20 cellular contexts compared by ENCODE assay signal in the genomic region with DNA sequence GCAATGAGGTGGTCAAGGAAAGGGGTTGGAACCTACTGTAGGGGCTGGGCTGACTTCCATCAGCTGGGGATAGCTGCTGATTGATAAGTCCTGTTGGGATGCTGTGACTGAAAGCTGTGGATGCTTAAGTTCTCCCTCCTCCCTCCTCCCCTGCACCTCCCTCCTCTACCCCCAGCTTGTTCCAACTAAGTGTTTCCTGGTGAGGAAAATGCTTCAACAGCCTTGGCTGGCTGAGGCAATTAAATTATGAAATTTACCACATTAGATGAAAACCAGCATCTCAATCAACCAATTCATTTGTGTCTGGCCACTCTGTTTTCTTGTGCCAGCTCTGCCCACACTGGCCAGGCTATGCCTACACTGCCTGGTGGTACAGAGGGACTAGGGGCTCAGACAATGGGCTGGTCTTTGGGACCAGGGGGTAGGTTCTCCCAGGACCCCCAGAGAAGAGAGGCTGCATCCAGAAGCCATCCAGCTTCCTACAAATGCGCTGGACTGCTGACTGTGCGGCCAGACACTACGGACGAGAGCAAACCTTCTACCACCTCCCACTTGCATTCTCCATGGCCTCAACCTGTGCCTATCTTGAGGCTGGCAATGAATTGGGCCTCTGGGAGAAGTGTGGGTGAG. TPM values are rescaled to one million over a fixed set of nuclear protein-coding genes. Genes with fewer than 3 reads are reported as not detected.
DNase-seq lines count a peak whose midpoint lies in the region; ATAC-seq and TF ChIP-seq lines count a peak whose summit lies in the region.
"Had no signal": no experiment of that assay in that cellular context is flagged by ENCODE, and none has a peak within 500 bp of the region (broad histone marks: within the 10 kb centered on the region; RNA-seq: fewer than 3 reads in every experiment).

No MANE protein-coding gene starts in this region.

- peak overlapping the region; percentile 9 for H3K27ac Mint-ChIP-seq in activated naive CD4-positive, alpha-beta T cell treated with anti-CD3 and anti-CD28 coated beads, Interleukin-2, amount 10 ng/mL, durations not matched to agents 7 days and 5 days
- no peak overlapping the region for H3K27ac Mint-ChIP-seq in activated naive CD4-positive, alpha-beta T cell treated with anti-CD3 and anti-CD28 coated beads for 36 hours
- H3K27ac Mint-ChIP-seq in brain: peak overlapping the region; percentile 18 to 98 (median 85)
- peak overlapping the region in 1 of 2 donors; percentile 85 for H3K27ac Mint-ChIP-seq in effector memory CD8-positive, alpha-beta T cell
- H3K27ac Mint-ChIP-seq in activated CD8-positive, alpha-beta memory T cell treated with anti-CD3 and anti-CD28 coated beads, Interleukin-2, amount 10 ng/mL, durations not matched to agents 7 days and 5 days: no peak overlapping the region

- peaks cover 1% of the 10 kb centered on the region for H3K9me3 Mint-ChIP-seq in activated naive CD4-positive, alpha-beta T cell treated with anti-CD3 and anti-CD28 coated beads, Interleukin-2, amount 10 ng/mL, durations not matched to agents 7 days and 5 days
- H3K9me3 Mint-ChIP-seq in activated naive CD4-positive, alpha-beta T cell treated with anti-CD3 and anti-CD28 coated beads for 36 hours: no peaks in the 10 kb centered on the region
- no peaks in the 10 kb centered on the region for H3K9me3 Mint-ChIP-seq in brain
- no peaks in the 10 kb centered on the region for H3K9me3 Mint-ChIP-seq in effector memory CD8-positive, alpha-beta T cell
- H3K9me3 Mint-ChIP-seq in activated CD8-positive, alpha-beta memory T cell treated with anti-CD3 and anti-CD28 coated beads, Interleukin-2, amount 10 ng/mL, durations not matched to agents 7 days and 5 days (ENCODE audit: low read depth): no peaks in the 10 kb centered on the region

- peaks cover 11% of the 10 kb centered on the region for H3K27me3 Mint-ChIP-seq in activated naive CD4-positive, alpha-beta T cell treated with anti-CD3 and anti-CD28 coated beads, Interleukin-2, amount 10 ng/mL, durations not matched to agents 7 days and 5 days
- H3K27me3 Mint-ChIP-seq in activated naive CD4-positive, alpha-beta T cell treated with anti-CD3 and anti-CD28 coated beads for 36 hours (ENCODE audit: low read depth): no peaks in the 10 kb centered on the region
- H3K27me3 Mint-ChIP-seq in brain: peaks cover 12% of the 10 kb centered on the region
- no peaks in the 10 kb centered on the region for H3K27me3 Mint-ChIP-seq in effector memory CD8-positive, alpha-beta T cell
- H3K27me3 Mint-ChIP-seq in activated CD8-positive, alpha-beta memory T cell treated with anti-CD3 and anti-CD28 coated beads, Interleukin-2, amount 10 ng/mL, durations not matched to agents 7 days and 5 days: no peaks in the 10 kb centered on the region

- no peak overlapping the region for H3K4me3 Mint-ChIP-seq in activated naive CD4-positive, alpha-beta T cell treated with anti-CD3 and anti-CD28 coated beads, Interleukin-2, amount 10 ng/mL, durations not matched to agents 7 days and 5 days
- H3K4me3 Mint-ChIP-seq in activated naive CD4-positive, alpha-beta T cell treated with anti-CD3 and anti-CD28 coated beads for 36 hours: no peak overlapping the region
- H3K4me3 Mint-ChIP-seq in brain: peak overlapping the region; percentile 89 to 97 (median 94)
- no peak overlapping the region for H3K4me3 Mint-ChIP-seq in effector memory CD8-positive, alpha-beta T cell
- H3K4me3 Mint-ChIP-seq in activated CD8-positive, alpha-beta memory T cell treated with anti-CD3 and anti-CD28 coated beads, Interleukin-2, amount 10 ng/mL, durations not matched to agents 7 days and 5 days: no peak overlapping the region

- no peak for DNase-seq in activated naive CD4-positive, alpha-beta T cell treated with anti-CD3 and anti-CD28 coated beads, Interleukin-2, amount 10 ng/mL, durations not matched to agents 7 days and 5 days
- DNase-seq in activated naive CD4-positive, alpha-beta T cell treated with anti-CD3 and anti-CD28 coated beads for 36 hours: no peak
- DNase-seq in NCI-H1105 (lab: John Stamatoyannopoulos, UW) (no peak), left ventricle myocardium superior (no peak)
- DNase-seq in effector memory CD8-positive, alpha-beta T cell: no peak
- no peak for DNase-seq in activated CD8-positive, alpha-beta memory T cell treated with anti-CD3 and anti-CD28 coated beads, Interleukin-2, amount 10 ng/mL, durations not matched to agents 7 days and 5 days
- DNase-seq: activated CD8-positive, alpha-beta memory T cell treated with anti-CD3 and anti-CD28 coated beads, Interleukin-2, amount 50 U/mL, for 4 hours; amygdala; DMS53; islet precursor cell; naive B cell; NCI-H1930; NK-92 treated with Interleukin-12 subunit alpha and Interleukin-12 subunit beta, amount 100 ng/mL, for 24 hours; psoas muscle; RPMI8226 had no signal

- H3K4me3 ChIP-seq in mucosa of stomach (ENCODE audit: low read length): no peak overlapping the region
- H3K4me3 ChIP-seq: A549 had no signal

- TF ChIP-seq CTCF in brain (conservative IDR thresholded peaks at IDR 0.05): no peak

- H3K4me1 ChIP-seq in mucosa of stomach (ENCODE audit: control insufficient read depth, insufficient read depth, low read length): peaks cover 39% of the 10 kb centered on the region

- H3K9ac ChIP-seq in mucosa of stomach (ENCODE audit: low read length): peak overlapping the region; percentile 71
- H3K9ac ChIP-seq: KMS-11 had no signal

- no peaks in the 10 kb centered on the region for H3K27me3 ChIP-seq in mucosa of stomach (ENCODE audit: control insufficient read depth, insufficient read depth, low read length)
- H3K27me3 ChIP-seq: upper lobe of right lung had no signal

- no peak for ATAC-seq in effector memory CD8-positive, alpha-beta T cell (replicated peaks)
- no peak for ATAC-seq in activated CD8-positive, alpha-beta memory T cell treated with anti-CD3 and anti-CD28 coated beads, Interleukin-2, amount 10 ng/mL, durations not matched to agents 7 days and 5 days
- no peak for ATAC-seq in left ventricle myocardium superior
- ATAC-seq: A549, psoas muscle, upper lobe of right lung had no signal

- CTCF ChIA-PET in activated naive CD4-positive, alpha-beta T cell treated with anti-CD3 and anti-CD28 coated beads, Interleukin-2, amount 10 ng/mL, durations not matched to agents 7 days and 5 days (lab: Charles Lee): no interaction called here
- CTCF ChIA-PET in activated naive CD4-positive, alpha-beta T cell treated with anti-CD3 and anti-CD28 coated beads for 36 hours (lab: Charles Lee): interaction anchor here (0.6 to 1.4 kb wide), 4 partner anchors 9 to 397 kb away, joined by 3 read pairs; no protein-coding TSS in a partner anchor
- CTCF ChIA-PET in activated CD8-positive, alpha-beta memory T cell treated with anti-CD3 and anti-CD28 coated beads, Interleukin-2, amount 10 ng/mL, durations not matched to agents 7 days and 5 days (lab: Charles Lee): interaction anchor here (0.8 to 1.5 kb wide), 3 partner anchors 13 to 53 kb away, joined by 3 to 5 read pairs (median 3); no protein-coding TSS in a partner anchor

- H3K36me3 Mint-ChIP-seq in activated naive CD4-positive, alpha-beta T cell treated with anti-CD3 and anti-CD28 coated beads, Interleukin-2, amount 10 ng/mL, durations not matched to agents 7 days and 5 days: peaks cover 6% of the 10 kb centered on the region
- peaks cover 3% of the 10 kb centered on the region for H3K36me3 Mint-ChIP-seq in activated naive CD4-positive, alpha-beta T cell treated with anti-CD3 and anti-CD28 coated beads for 36 hours (ENCODE audit: low read depth)
- peaks cover 29% of the 10 kb centered on the region for H3K36me3 Mint-ChIP-seq in brain
- H3K36me3 Mint-ChIP-seq in effector memory CD8-positive, alpha-beta T cell (ENCODE audit: insufficient read depth): peaks cover 10% of the 10 kb centered on the region
- H3K36me3 Mint-ChIP-seq in activated CD8-positive, alpha-beta memory T cell treated with anti-CD3 and anti-CD28 coated beads, Interleukin-2, amount 10 ng/mL, durations not matched to agents 7 days and 5 days: no peaks in the 10 kb centered on the region
- H3K36me3 Mint-ChIP-seq: naive B cell had no signal

- H3K4me1 Mint-ChIP-seq in activated naive CD4-positive, alpha-beta T cell treated with anti-CD3 and anti-CD28 coated beads, Interleukin-2, amount 10 ng/mL, durations not matched to agents 7 days and 5 days: peaks cover 52% of the 10 kb centered on the region
- H3K4me1 Mint-ChIP-seq in activated naive CD4-positive, alpha-beta T cell treated with anti-CD3 and anti-CD28 coated beads for 36 hours (ENCODE audit: low read depth): peaks cover 51% of the 10 kb centered on the region
- peaks cover 73% of the 10 kb centered on the region for H3K4me1 Mint-ChIP-seq in brain
- H3K4me1 Mint-ChIP-seq in effector memory CD8-positive, alpha-beta T cell (ENCODE audit: low read depth in 2 of 2): peaks cover 32 to 34% of the 10 kb centered on the region in 2 donors
- H3K4me1 Mint-ChIP-seq in activated CD8-positive, alpha-beta memory T cell treated with anti-CD3 and anti-CD28 coated beads, Interleukin-2, amount 10 ng/mL, durations not matched to agents 7 days and 5 days: peaks cover 25% of the 10 kb centered on the region

- intact Hi-C loops in activated naive CD4-positive, alpha-beta T cell treated with anti-CD3 and anti-CD28 coated beads for 36 hours (cut with micrococcal nuclease): loop anchor here (5.0 kb wide), 2 partner anchors 60 to 175 kb away; no protein-coding TSS in a partner anchor
- intact Hi-C loops in left ventricle myocardium superior (cut with micrococcal nuclease): no loop called here

- H3K36me3 ChIP-seq in mucosa of stomach (ENCODE audit: control insufficient read depth, insufficient read depth, low read length): no peaks in the 10 kb centered on the region
- H3K36me3 ChIP-seq: upper lobe of right lung had no signal

- no peaks in the 10 kb centered on the region for H3K9me3 ChIP-seq in mucosa of stomach (ENCODE audit: control insufficient read depth, low read length)
- H3K9me3 ChIP-seq: A549, psoas muscle, upper lobe of right lung had no signal

RNA-seq across cellular contexts. Expression of gene KLHL25, which starts 2.5 kb away (rescaled TPM):
- total RNA-seq in activated naive CD4-positive, alpha-beta T cell treated with anti-CD3 and anti-CD28 coated beads for 36 hours: 1 to 10 TPM; 5.3 to 5.4 TPM
- polyA plus RNA-seq in brain (ENCODE audit: insufficient read depth, low read depth, low replicate concordance): 14.7 TPM
- 1 to 10 TPM; 4.3 to 4.5 TPM for total RNA-seq in activated CD8-positive, alpha-beta memory T cell treated with anti-CD3 and anti-CD28 coated beads, Interleukin-2, amount 10 ng/mL, durations not matched to agents 7 days and 5 days
- total RNA-seq in left ventricle myocardium superior: 3.8 TPM

Comparison
In these comparisons a context has a peak if more than half of its experiments do, and no peak if none do; other contexts are left out.
1. H3K27ac Mint-ChIP-seq: peak in activated naive CD4-positive, alpha-beta T cell treated with anti-CD3 and anti-CD28 coated beads, Interleukin-2, amount 10 ng/mL, durations not matched to agents 7 days and 5 days (single experiment) and brain (5 of 5); none in activated naive CD4-positive, alpha-beta T cell treated with anti-CD3 and anti-CD28 coated beads for 36 hours (single experiment) and activated CD8-positive, alpha-beta memory T cell treated with anti-CD3 and anti-CD28 coated beads, Interleukin-2, amount 10 ng/mL, durations not matched to agents 7 days and 5 days (single experiment).
2. H3K4me3 Mint-ChIP-seq: peak in brain (5 of 5); none in activated naive CD4-positive, alpha-beta T cell treated with anti-CD3 and anti-CD28 coated beads, Interleukin-2, amount 10 ng/mL, durations not matched to agents 7 days and 5 days (single experiment), activated naive CD4-positive, alpha-beta T cell treated with anti-CD3 and anti-CD28 coated beads for 36 hours (single experiment), effector memory CD8-positive, alpha-beta T cell (0 of 2) and activated CD8-positive, alpha-beta memory T cell treated with anti-CD3 and anti-CD28 coated beads, Interleukin-2, amount 10 ng/mL, durations not matched to agents 7 days and 5 days (single experiment).